In the genomic region with DNA sequence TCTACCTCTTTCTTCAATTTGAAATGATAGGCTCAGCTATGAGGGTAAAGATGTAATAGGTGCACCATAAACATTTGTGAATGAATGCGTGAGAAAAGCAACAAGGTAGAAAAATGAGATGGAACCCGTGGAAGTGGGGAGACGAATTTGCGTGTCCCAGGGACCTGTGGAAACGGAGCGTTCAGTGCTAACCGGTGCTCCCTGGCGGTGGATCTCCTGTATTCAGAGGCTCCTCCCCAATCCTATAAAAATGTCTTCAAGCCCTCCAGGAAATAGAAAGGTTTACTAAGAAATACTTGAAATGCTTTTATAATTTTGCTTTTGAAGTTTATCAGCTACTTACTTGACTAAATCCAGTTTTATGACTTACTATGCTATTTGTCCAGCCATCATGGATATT, we compare ENCODE assay signal across 28 cellular contexts.
DNase-seq lines count a peak whose midpoint lies in the region; ATAC-seq and TF ChIP-seq lines count a peak whose summit lies in the region.
"Had no signal": no experiment of that assay in that cellular context is flagged by ENCODE, and none has a peak within 500 bp of the region (broad histone marks: within the 10 kb centered on the region; RNA-seq: fewer than 3 reads in every experiment).

No MANE protein-coding gene starts in this region.

- H3K9me3 Mint-ChIP-seq in MCF 10A (ENCODE audit: unreplicated experiment): no peaks in the 10 kb centered on the region
- no peaks in the 10 kb centered on the region for H3K9me3 Mint-ChIP-seq in effector memory CD8-positive, alpha-beta T cell
- H3K9me3 Mint-ChIP-seq: activated naive CD4-positive, alpha-beta T cell treated with anti-CD3 and anti-CD28 coated beads, Interleukin-2, amount 50 U/mL, for 72 hours; central memory CD8-positive, alpha-beta T cell; neural crest cell had no signal

- H3K4me1 Mint-ChIP-seq in MCF 10A (ENCODE audit: insufficient read depth, unreplicated experiment): peaks cover 38% of the 10 kb centered on the region
- H3K4me1 Mint-ChIP-seq in effector memory CD8-positive, alpha-beta T cell (ENCODE audit: low read depth in 2 of 2): peaks cover 46 to 54% of the 10 kb centered on the region in 2 donors

- H3K27ac Mint-ChIP-seq in MCF 10A (ENCODE audit: low read depth, unreplicated experiment): no peak overlapping the region
- peak overlapping the region; percentile 28 to 53 for H3K27ac Mint-ChIP-seq in effector memory CD8-positive, alpha-beta T cell
- H3K27ac Mint-ChIP-seq: activated CD8-positive, alpha-beta memory T cell treated with anti-CD3 and anti-CD28 coated beads, Interleukin-2, amount 10 ng/mL, durations not matched to agents 7 days and 5 days had no signal

- no peak for DNase-seq in breast epithelium (ENCODE audit: low spot score in 2 of 2)
- no peak for DNase-seq in MCF 10A (ENCODE audit: unreplicated experiment)
- no peak for DNase-seq in effector memory CD8-positive, alpha-beta T cell
- DNase-seq in lung microvascular endothelial cell (ENCODE audit: low read depth in 2 of 2): peak; percentile 57 to 68
- DNase-seq in stomach: no peak
- no peak for DNase-seq in SHP77 treated with DMSO at 0.1 percent for 48 hours (lab: John Stamatoyannopoulos, UW)
- DNase-seq in D341Med (ENCODE audit: low spot score): no peak
- DNase-seq: activated CD4-positive, CD25-positive, alpha-beta regulatory T cell treated with anti-CD3 and anti-CD28 coated beads, Interleukin-2, amount 50 U/mL, for 72 hours; aorta; Caco-2; erythroblast; Karpas-422; left colon; mucosa of descending colon; NCI-H1048; NCI-H2029; NCI-H226; NCI-H774; Right ventricle myocardium superior; stimulated activated CD4-positive, alpha-beta T cell treated with anti-CD3 and anti-CD28 coated beads, Interleukin-4, amount 100 ng/mL, for 24 hours; T1000 had no signal

- H3K4me3 Mint-ChIP-seq in MCF 10A (ENCODE audit: unreplicated experiment): no peak overlapping the region
- no peak overlapping the region for H3K4me3 Mint-ChIP-seq in effector memory CD8-positive, alpha-beta T cell
- H3K4me3 Mint-ChIP-seq: activated CD8-positive, alpha-beta memory T cell treated with anti-CD3 and anti-CD28 coated beads, Interleukin-2, amount 10 ng/mL, durations not matched to agents 7 days and 5 days; central memory CD8-positive, alpha-beta T cell; neural crest cell had no signal

- no peak for ATAC-seq in effector memory CD8-positive, alpha-beta T cell (replicated peaks)
- no peak for ATAC-seq in HG02623 (IDR thresholded peaks at IDR 0.05; ENCODE audit: unreplicated experiment)
- ATAC-seq: A549; activated CD8-positive, alpha-beta memory T cell treated with anti-CD3 and anti-CD28 coated beads, Interleukin-2, amount 10 ng/mL, durations not matched to agents 7 days and 5 days; activated naive CD4-positive, alpha-beta T cell treated with anti-CD3 and anti-CD28 coated beads, Interleukin-2, amount 50 U/mL, for 72 hours; left colon; mucosa of descending colon had no signal

- H3K36me3 ChIP-seq in breast epithelium (no peaks in the 10 kb centered on the region), stomach (peaks cover 0 to 44% (median 10%) of the 10 kb centered on the region in 4 donors)

- peaks cover 35% of the 10 kb centered on the region for H3K36me3 Mint-ChIP-seq in MCF 10A (ENCODE audit: insufficient read depth, unreplicated experiment)
- peaks cover 80% of the 10 kb centered on the region for H3K36me3 Mint-ChIP-seq in effector memory CD8-positive, alpha-beta T cell (ENCODE audit: insufficient read depth)

- no peak overlapping the region for H3K4me3 ChIP-seq in breast epithelium
- no peak overlapping the region for H3K4me3 ChIP-seq in stomach
- H3K4me3 ChIP-seq: A549, mucosa of descending colon had no signal

- intact Hi-C loops in breast epithelium (cut with DNase I; ENCODE audit: low total_unique reads): no loop called here
- intact Hi-C loops in MCF 10A (cut with micrococcal nuclease): no loop called here
- intact Hi-C loops in stomach (cut with DNase I; ENCODE audit: low total_unique reads): no loop called here

- CTCF ChIA-PET in MCF 10A (lab: Yijun Ruan, JAX): interaction anchor here (1.6 kb wide), 1 partner anchor 9 kb away, joined by 8 read pairs; no protein-coding TSS in a partner anchor

- H3K9me3 ChIP-seq in breast epithelium: no peaks in the 10 kb centered on the region
- no peaks in the 10 kb centered on the region for H3K9me3 ChIP-seq in stomach
- H3K9me3 ChIP-seq: A549, Caco-2, mucosa of descending colon had no signal

- WGBS in stomach, 5 donors: 86 to 95% (median 90%) methylated on average over 8 of the region's 8 CpGs

- POLR2A ChIA-PET in MCF 10A (lab: Yijun Ruan, JAX): interaction anchor here (0.8 to 15.3 kb wide), 3 partner anchors 9 to 73 kb away, joined by 3 to 148 read pairs (median 6); no protein-coding TSS in a partner anchor

- BruUV-seq in MCF 10A (replicated peaks; lab: Mats Ljungman, UMichigan): no TSS peak

- H3K27me3 ChIP-seq in breast epithelium (no peaks in the 10 kb centered on the region), stomach (no peaks in the 10 kb centered on the region)

- H3K27ac ChIP-seq in breast epithelium (peak overlapping the region; percentile 84 to 86), stomach (peak overlapping the region in 3 of 5 donors; percentile 77 to 87 (median 82))

- TF ChIP-seq EP300 in stomach (IDR thresholded peaks at IDR 0.05): no peak

- peaks cover 0 to 13% of the 10 kb centered on the region in 2 donors for H3K4me1 ChIP-seq in breast epithelium
- H3K4me1 ChIP-seq in stomach: peaks cover 47 to 97% (median 73%) of the 10 kb centered on the region in 4 donors

- TF ChIP-seq POLR2A in breast epithelium (IDR thresholded peaks at IDR 0.05): no peak
- no peak for TF ChIP-seq POLR2A in stomach (IDR thresholded peaks at IDR 0.05)

- no peaks in the 10 kb centered on the region for H3K27me3 Mint-ChIP-seq in MCF 10A (ENCODE audit: insufficient read depth, unreplicated experiment)
- H3K27me3 Mint-ChIP-seq in effector memory CD8-positive, alpha-beta T cell: no peaks in the 10 kb centered on the region
- H3K27me3 Mint-ChIP-seq: activated CD8-positive, alpha-beta memory T cell treated with anti-CD3 and anti-CD28 coated beads, Interleukin-2, amount 10 ng/mL, durations not matched to agents 7 days and 5 days; central memory CD8-positive, alpha-beta T cell; progenitor cell of endocrine pancreas had no signal

- TF ChIP-seq CTCF in breast epithelium (IDR thresholded peaks at IDR 0.05) (no peak), MCF 10A (IDR thresholded peaks at IDR 0.05; ENCODE audit: unreplicated experiment) (no peak), stomach (IDR thresholded peaks at IDR 0.05) (no peak)

Comparison
In these comparisons a context has a peak if more than half of its experiments do, and no peak if none do; other contexts are left out.
1. DNase-seq: peak in lung microvascular endothelial cell (2 of 2); none in breast epithelium (0 of 2), MCF 10A (single experiment), effector memory CD8-positive, alpha-beta T cell (0 of 3), stomach (single experiment), SHP77 treated with DMSO at 0.1 percent for 48 hours (single experiment) and D341Med (single experiment).